ENCODE assay signal across 11 cellular contexts in genomic region chr3:161163297-161163696, GRCh38. TPM values are rescaled to one million over a fixed set of nuclear protein-coding genes. Genes with fewer than 3 reads are reported as not detected.
A peak's percentile ranks its signal among the peaks of the same experiment; 100 is the strongest.
DNase-seq lines count a peak whose midpoint lies in the region; ATAC-seq and TF ChIP-seq lines count a peak whose summit lies in the region.
"Had no signal": no experiment of that assay in that cellular context is flagged by ENCODE, and none has a peak within 500 bp of the region (broad histone marks: within the 10 kb centered on the region; RNA-seq: fewer than 3 reads in every experiment).

No MANE protein-coding gene starts in this region.

- H3K4me3 ChIP-seq in breast epithelium, result no peak overlapping the region
- H3K4me3 ChIP-seq in upper lobe of right lung, result no peak overlapping the region
- no peak overlapping the region for H3K4me3 ChIP-seq in vagina
- H3K4me3 ChIP-seq: BLaER1 had no signal

- H3K27ac Mint-ChIP-seq in MCF 10A (ENCODE audit: low read depth, unreplicated experiment), result no peak overlapping the region
- H3K27ac Mint-ChIP-seq: memory B cell had no signal

- TF ChIP-seq CTCF in MCF 10A (IDR thresholded peaks at IDR 0.05; ENCODE audit: unreplicated experiment) (no peak), breast epithelium (IDR thresholded peaks at IDR 0.05) (no peak), upper lobe of right lung (IDR thresholded peaks at IDR 0.05) (no peak), vagina (IDR thresholded peaks at IDR 0.05) (no peak)

- intact Hi-C loops in MCF 10A (cut with micrococcal nuclease), result loop anchor here (2.0 kb wide), 1 partner anchor 58 kb away; the partner anchor contains the start of gene NMD3
- intact Hi-C loops in breast epithelium (cut with DNase I; ENCODE audit: low total_unique reads), result no loop called here
- intact Hi-C loops in upper lobe of right lung (cut with DNase I), result no loop called here
- intact Hi-C loops in vagina (cut with DNase I), result no loop called here

- H3K27me3 ChIP-seq in breast epithelium, result no peaks in the 10 kb centered on the region
- no peaks in the 10 kb centered on the region for H3K27me3 ChIP-seq in upper lobe of right lung
- H3K27me3 ChIP-seq in vagina, result no peaks in the 10 kb centered on the region
- H3K27me3 ChIP-seq: BLaER1 had no signal

- CTCF ChIA-PET in MCF 10A (lab: Yijun Ruan, JAX), result interaction anchor here (0.6 to 0.7 kb wide), 2 partner anchors 31 to 68 kb away, joined by 3 to 4 read pairs; no protein-coding TSS in a partner anchor

- POLR2A ChIA-PET in MCF 10A (lab: Yijun Ruan, JAX), result interaction anchor here (0.6 kb wide), 1 partner anchor 9 kb away, joined by 3 read pairs; no protein-coding TSS in a partner anchor

- no peak for TF ChIP-seq POLR2A in breast epithelium (IDR thresholded peaks at IDR 0.05)
- TF ChIP-seq POLR2A in vagina (IDR thresholded peaks at IDR 0.05), result no peak

- no peak overlapping the region for H3K4me3 Mint-ChIP-seq in MCF 10A (ENCODE audit: unreplicated experiment)
- H3K4me3 Mint-ChIP-seq: memory B cell had no signal

- ATAC-seq in esophagus mucosa (peak; percentile 49), upper lobe of right lung (peak; percentile 20)

- H3K27ac ChIP-seq in breast epithelium (no peak overlapping the region), upper lobe of right lung (no peak overlapping the region), vagina (no peak overlapping the region)
- H3K27ac ChIP-seq: BLaER1 had no signal

- no peaks in the 10 kb centered on the region for H3K4me1 Mint-ChIP-seq in MCF 10A (ENCODE audit: insufficient read depth, unreplicated experiment)
- H3K4me1 Mint-ChIP-seq: memory B cell had no signal

- peaks cover 13% of the 10 kb centered on the region for H3K9me3 Mint-ChIP-seq in MCF 10A (ENCODE audit: unreplicated experiment)

- peaks cover 0 to 10% of the 10 kb centered on the region in 2 donors for H3K9me3 ChIP-seq in breast epithelium
- no peaks in the 10 kb centered on the region for H3K9me3 ChIP-seq in upper lobe of right lung
- no peaks in the 10 kb centered on the region for H3K9me3 ChIP-seq in vagina

- H3K36me3 ChIP-seq in breast epithelium (no peaks in the 10 kb centered on the region), upper lobe of right lung (no peaks in the 10 kb centered on the region), vagina (no peaks in the 10 kb centered on the region)
- H3K36me3 ChIP-seq: BLaER1 had no signal

- no peaks in the 10 kb centered on the region for H3K27me3 Mint-ChIP-seq in MCF 10A (ENCODE audit: insufficient read depth, unreplicated experiment)

- BruUV-seq in MCF 10A (replicated peaks; lab: Mats Ljungman, UMichigan), result no TSS peak

- H3K4me1 ChIP-seq in breast epithelium, result no peaks in the 10 kb centered on the region
- H3K4me1 ChIP-seq in upper lobe of right lung, result no peaks in the 10 kb centered on the region
- no peaks in the 10 kb centered on the region for H3K4me1 ChIP-seq in vagina
- H3K4me1 ChIP-seq: BLaER1 had no signal

- H3K36me3 Mint-ChIP-seq in MCF 10A (ENCODE audit: insufficient read depth, unreplicated experiment), result no peaks in the 10 kb centered on the region

- DNase-seq in MCF 10A (ENCODE audit: unreplicated experiment) (peak; percentile 73), breast epithelium (ENCODE audit: low spot score in 2 of 2) (no peak), RKO (ENCODE audit: low spot score) (peak; percentile 88), upper lobe of right lung (no peak), activated gamma-delta T cell treated with Interleukin-2 at 50 U/mL for 16 hours (no peak), vagina (ENCODE audit: extremely low spot score in 2 of 2) (no peak)
- no peak for DNase-seq in stimulated activated CD8-positive, alpha-beta memory T cell treated with anti-CD3 and anti-CD28 coated beads, Interleukin-4, amount 100 ng/mL, for 48 hours
- DNase-seq: NCI-H510A treated with DMSO at 0.1 percent for 48 hours had no signal

RNA-seq across cellular contexts. Expression of gene NMD3, which starts 57.8 kb away (rescaled TPM):
- total RNA-seq in MCF 10A (2022), result 84.6 and 89.6 TPM in 2 replicates
- total RNA-seq in breast epithelium, result 10 to 100 TPM; 53.3 to 69.7 (median 56.0) TPM
- total RNA-seq in esophagus mucosa, result 35.3 TPM
- 40.9 TPM for total RNA-seq in upper lobe of right lung
- total RNA-seq in vagina, result 49.1 TPM

RNA-seq across cellular contexts. Expression of gene B3GALNT1, which starts 58.1 kb away (rescaled TPM):
- total RNA-seq in MCF 10A (2022) (3.0 and 3.6 TPM in 2 replicates), breast epithelium (10 to 100 TPM in 2 of 3 donors, 1 to 10 TPM in 1; 4.5 to 14.6 (median 10.8) TPM), esophagus mucosa (5.2 TPM), upper lobe of right lung (17.6 TPM), vagina (4.9 TPM)

Comparison
In these comparisons a context has a peak if more than half of its experiments do, and no peak if none do; other contexts are left out.
1. DNase-seq: peak in MCF 10A (single experiment) and RKO (single experiment); none in breast epithelium (0 of 2), upper lobe of right lung (single experiment), activated gamma-delta T cell treated with Interleukin-2 at 50 U/mL for 16 hours (single experiment), stimulated activated CD8-positive, alpha-beta memory T cell treated with anti-CD3 and anti-CD28 coated beads, Interleukin-4, amount 100 ng/mL, for 48 hours (single experiment) and vagina (0 of 2).